Comparison of ENCODE assay signal across 10 cellular contexts in genomic region chr1:186188004-186188539, GRCh38.
DNase-seq lines count a peak whose midpoint lies in the region; ATAC-seq, FAIRE-seq and TF ChIP-seq lines count a peak whose summit lies in the region.
"Had no signal": no experiment of that assay in that cellular context is flagged by ENCODE, and none has a peak within 500 bp of the region (broad histone marks: within the 10 kb centered on the region; RNA-seq: fewer than 3 reads in every experiment).

No MANE protein-coding gene starts in this region.

- peak; percentile 49 for FAIRE-seq in HTR-8/SVneo (lab: Jason Lieb, UNC)
- FAIRE-seq: D721Med had no signal

- DNase-seq in A172 (ENCODE audit: low spot score) (peak; percentile 92), HTR-8/SVneo (ENCODE audit: insufficient read length, low spot score) (peak; percentile 53), epithelial cell of prostate (ENCODE audit: low read depth, low spot score) (peak; percentile 86), NCI-H748 treated with DMSO at 0.1 percent for 48 hours (lab: John Stamatoyannopoulos, UW) (no peak), dorsolateral prefrontal cortex (no peak), DMS 273 treated with DMSO at 0.1 percent for 48 hours (lab: John Stamatoyannopoulos, UW) (no peak)
- no peak for DNase-seq in central memory CD4-positive, alpha-beta T cell
- DNase-seq: stimulated activated CD4-positive, alpha-beta T cell treated with anti-CD3 and anti-CD28 coated beads, Interleukin-2, amount 100 ng/mL, for 24 hours had no signal

- peak overlapping the region; percentile 98 for H3K27ac ChIP-seq in epithelial cell of prostate
- H3K27ac ChIP-seq in dorsolateral prefrontal cortex, result no peak overlapping the region

- TF ChIP-seq CTCF in dorsolateral prefrontal cortex (IDR thresholded peaks at IDR 0.05 in 54 of 56, conservative IDR thresholded peaks at IDR 0.05 in 2 of 56; ENCODE audit: low read depth in 1 of 56, partially characterized antibody in 56 of 56), result no peak

- intact Hi-C loops in dorsolateral prefrontal cortex (cut with DNase I), result no loop called here

- ATAC-seq in GM19463 (IDR thresholded peaks at IDR 0.05; ENCODE audit: unreplicated experiment), result peak; percentile 24

- H3K27me3 ChIP-seq in dorsolateral prefrontal cortex, result peaks cover 0 to 9% (median 0%) of the 10 kb centered on the region in 45 donors

- no peak overlapping the region for H3K4me3 ChIP-seq in dorsolateral prefrontal cortex

Comparison
In these comparisons a context has a peak if more than half of its experiments do, and no peak if none do; other contexts are left out.
1. DNase-seq: peak in A172 (single experiment), HTR-8/SVneo (single experiment) and epithelial cell of prostate (single experiment); none in NCI-H748 treated with DMSO at 0.1 percent for 48 hours (single experiment), dorsolateral prefrontal cortex (0 of 10), central memory CD4-positive, alpha-beta T cell (single experiment) and DMS 273 treated with DMSO at 0.1 percent for 48 hours (single experiment).